Comparison of ENCODE assay signal across 12 cellular contexts in the genomic region with DNA sequence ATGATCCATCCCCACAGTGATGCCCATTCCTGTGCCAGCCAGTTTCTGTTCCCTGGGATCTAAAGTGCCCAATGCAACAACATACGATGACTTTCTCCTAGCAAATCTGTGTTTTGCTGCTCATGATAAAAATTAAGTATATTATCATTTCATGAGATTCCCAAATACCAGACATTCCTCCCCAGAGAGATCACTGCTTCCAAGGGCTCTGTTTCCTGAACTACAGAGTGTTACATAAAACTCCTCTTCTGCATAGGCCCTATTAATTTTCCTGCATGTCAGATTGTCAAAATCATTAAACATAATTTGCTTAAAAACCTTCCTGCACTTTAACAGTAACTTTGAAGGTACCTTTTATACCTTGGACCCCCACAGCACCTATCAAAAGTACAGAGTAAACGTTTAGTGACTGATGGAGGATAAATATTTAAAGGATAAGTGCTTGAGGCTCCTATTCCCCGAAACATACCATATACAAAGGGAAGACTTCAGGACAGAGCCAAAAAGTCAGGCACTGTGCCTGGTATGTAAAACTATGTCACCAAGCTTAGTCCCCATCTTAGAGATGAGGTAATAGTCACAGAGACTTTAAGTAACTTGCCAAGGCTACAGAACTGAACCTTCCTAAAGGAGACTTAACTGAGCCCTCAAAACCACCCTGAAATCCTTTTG.
"Had no signal": no experiment of that assay in that cellular context is flagged by ENCODE, and none has a peak within 500 bp of the region (broad histone marks: within the 10 kb centered on the region; RNA-seq: fewer than 3 reads in every experiment).

No MANE protein-coding gene starts in this region.

- H3K27ac ChIP-seq: stomach, thoracic aorta, VCaP had no signal

- H3K9me3 ChIP-seq: stomach, thoracic aorta had no signal

- H3K27me3 ChIP-seq: stomach had no signal

- DNase-seq: activated CD8-positive, alpha-beta memory T cell treated with anti-CD3 and anti-CD28 coated beads, Interleukin-2, amount 50 U/mL, for 4 hours; activated CD8-positive, alpha-beta T cell treated with anti-CD3 and anti-CD28 coated beads for 36 hours; activated naive CD8-positive, alpha-beta T cell treated with anti-CD3 and anti-CD28 coated beads, Interleukin-2, amount 10 ng/mL, durations not matched to agents 7 days and 5 days; central memory CD4-positive, alpha-beta T cell; dermis blood vessel endothelial cell; erythroblast; head of caudate nucleus; retina; stomach; T-helper 1 cell had no signal

- H3K4me3 ChIP-seq: stomach, thoracic aorta had no signal

- H3K4me1 ChIP-seq: stomach had no signal

- ATAC-seq: activated CD8-positive, alpha-beta T cell treated with anti-CD3 and anti-CD28 coated beads for 36 hours had no signal
